Comparison of ENCODE assay signal across 12 cellular contexts in the genomic region with DNA sequence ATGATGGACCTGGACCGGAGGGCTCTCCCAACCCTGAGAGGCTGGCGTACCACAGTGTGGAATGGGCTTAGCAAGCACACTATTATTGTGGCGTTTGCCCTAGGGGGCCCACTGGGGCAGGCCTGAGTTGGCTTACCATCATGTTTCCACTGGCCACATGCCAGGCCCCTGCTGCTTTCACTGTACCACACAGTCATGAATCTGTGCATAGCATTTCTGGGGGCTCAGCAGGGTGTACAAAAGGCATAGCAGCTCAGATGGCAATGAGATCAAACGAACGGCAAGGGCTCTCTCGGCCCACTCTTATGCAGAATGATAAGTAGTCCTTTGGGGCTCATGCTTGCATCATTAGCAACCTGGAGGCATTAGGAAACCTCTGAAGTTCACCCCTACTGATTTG.
DNase-seq lines count a peak whose midpoint lies in the region; ATAC-seq, FAIRE-seq and TF ChIP-seq lines count a peak whose summit lies in the region.
"Had no signal": no experiment of that assay in that cellular context is flagged by ENCODE, and none has a peak within 500 bp of the region (broad histone marks: within the 10 kb centered on the region; RNA-seq: fewer than 3 reads in every experiment).

No MANE protein-coding gene starts in this region.

- no peak for TF ChIP-seq POLR2A in A549 (IDR thresholded peaks at IDR 0.05; ENCODE audit: low read length)
- TF ChIP-seq POLR2A in H54 (IDR thresholded peaks at IDR 0.05; ENCODE audit: low read depth, low read length), result no peak

- H3K4me2 ChIP-seq in A549, result no peak overlapping the region; the same call in 2 of the 3 replicates

- CTCF ChIA-PET in A549 (lab: Yijun Ruan, JAX), result interaction anchor here (1.2 to 3.8 kb wide), 8 partner anchors 12 to 133 kb away, joined by 3 to 28 read pairs (median 8); no protein-coding TSS in a partner anchor

- TF ChIP-seq CTCF in A549 (IDR thresholded peaks at IDR 0.05), result no peak
- TF ChIP-seq CTCF in astrocyte of the spinal cord (IDR thresholded peaks at IDR 0.05; ENCODE audit: low read depth, low read length), result no peak

- ATAC-seq in A549 (no peak), GM21390 (IDR thresholded peaks at IDR 0.05; ENCODE audit: unreplicated experiment) (no peak)
- ATAC-seq: SK-N-SH treated with all-trans-retinoic acid at 6 μM for 48 hours had no signal

- no peaks in the 10 kb centered on the region for H3K9me3 ChIP-seq in A549

- TF ChIP-seq RAD21 in A549 (conservative IDR thresholded peaks at IDR 0.05 in 1 of 2, IDR thresholded peaks at IDR 0.05 in 1 of 2), result no peak

- DNase-seq in A549 (ENCODE audit: low read depth in 1 of 2, low spot score in 1 of 2), result no peak
- no peak for DNase-seq in H54 (ENCODE audit: insufficient read length, low spot score)
- DNase-seq in NCI-H2171 treated with DMSO at 0.1 percent for 48 hours (lab: John Stamatoyannopoulos, UW), result peak; percentile 90
- peak; percentile 92 for DNase-seq in astrocyte of the spinal cord (ENCODE audit: low read depth, low spot score)
- DNase-seq in NK-92 (lab: John Stamatoyannopoulos, UW; ENCODE audit: unreplicated experiment), result no peak
- DNase-seq in CD1c-positive myeloid dendritic cell (ENCODE audit: extremely low spot score), result no peak
- no peak for DNase-seq in anterior cingulate cortex (lab: John Stamatoyannopoulos, UW)
- DNase-seq: caudate nucleus, glutamatergic neuron, NCI-H1105 had no signal

- FAIRE-seq in A549 (lab: Jason Lieb, UNC) (no peak), H54 (lab: Jason Lieb, UNC) (peak; percentile 86)

- peak overlapping the region; percentile 96 to 99 for H3K27ac ChIP-seq in A549

- H3K4me3 ChIP-seq in A549 (no peak overlapping the region), astrocyte of the spinal cord (ENCODE audit: low read depth, low read length) (no peak overlapping the region)

- 89% methylated on average over 6 of the region's 6 CpGs for WGBS in A549 (ENCODE audit: missing lambda C conversion rate)

- POLR2A ChIA-PET in A549 (lab: Yijun Ruan, JAX), result interaction anchor here (0.8 to 5.1 kb wide), 6 partner anchors 21 to 191 kb away, joined by 3 to 37 read pairs (median 8); no protein-coding TSS in a partner anchor

- 0 out of 5 replicates have a peak, but pooled peaks of 1 of the 2 experiments have one; percentile 16 for TF ChIP-seq EP300 in A549 (IDR thresholded peaks at IDR 0.05)

- in situ Hi-C loops in astrocyte of the spinal cord (cut with HindIII; ENCODE audit: low sequenced_read_pairs), result no loop called here

- H3K4me1 ChIP-seq in A549, result peaks cover 90% of the 10 kb centered on the region

TF ChIP-seq in A549, 52 proteins besides CTCF, POLR2A, EP300 and RAD21:
- no peak for TF ChIP-seq SMC3 (IDR thresholded peaks at IDR 0.05)
- no peak for TF ChIP-seq CBX2 (IDR thresholded peaks at IDR 0.05; ENCODE audit: borderline replicate concordance, low read depth)
- no peak for TF ChIP-seq RCOR1 (IDR thresholded peaks at IDR 0.05; ENCODE audit: low read depth, low read length)
- TF ChIP-seq MAZ (IDR thresholded peaks at IDR 0.05; ENCODE audit: borderline replicate concordance, low read depth, low read length), result no peak
- TF ChIP-seq, protein P1, sequence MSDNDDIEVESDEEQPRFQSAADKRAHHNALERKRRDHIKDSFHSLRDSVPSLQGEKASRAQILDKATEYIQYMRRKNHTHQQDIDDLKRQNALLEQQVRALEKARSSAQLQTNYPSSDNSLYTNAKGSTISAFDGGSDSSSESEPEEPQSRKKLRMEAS (IDR thresholded peaks at IDR 0.05), result no peak
- TF ChIP-seq, protein P2, sequence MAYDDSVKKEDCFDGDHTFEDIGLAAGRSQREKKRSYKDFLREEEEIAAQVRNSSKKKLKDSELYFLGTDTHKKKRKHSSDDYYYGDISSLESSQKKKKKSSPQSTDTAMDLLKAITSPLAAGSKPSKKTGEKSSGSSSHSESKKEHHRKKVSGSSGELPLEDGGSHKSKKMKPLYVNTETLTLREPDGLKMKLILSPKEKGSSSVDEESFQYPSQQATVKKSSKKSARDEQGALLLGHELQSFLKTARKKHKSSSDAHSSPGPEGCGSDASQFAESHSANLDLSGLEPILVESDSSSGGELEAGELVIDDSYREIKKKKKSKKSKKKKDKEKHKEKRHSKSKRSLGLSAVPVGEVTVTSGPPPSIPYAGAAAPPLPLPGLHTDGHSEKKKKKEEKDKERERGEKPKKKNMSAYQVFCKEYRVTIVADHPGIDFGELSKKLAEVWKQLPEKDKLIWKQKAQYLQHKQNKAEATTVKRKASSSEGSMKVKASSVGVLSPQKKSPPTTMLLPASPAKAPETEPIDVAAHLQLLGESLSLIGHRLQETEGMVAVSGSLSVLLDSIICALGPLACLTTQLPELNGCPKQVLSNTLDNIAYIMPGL (CRISPR knock-in tag; IDR thresholded peaks at IDR 0.05; ENCODE audit: borderline replicate concordance), result no peak
- TF ChIP-seq ESRRA (IDR thresholded peaks at IDR 0.05; ENCODE audit: borderline replicate concordance, low read length), result no peak
- no peak for TF ChIP-seq POLR2AphosphoS2 (conservative IDR thresholded peaks at IDR 0.05; ENCODE audit: low read length)
- no peak for TF ChIP-seq CEBPB (IDR thresholded peaks at IDR 0.05)
- TF ChIP-seq HEYL (CRISPR knock-in tag; IDR thresholded peaks at IDR 0.05), result no peak
- no peak for TF ChIP-seq CHD2 (IDR thresholded peaks at IDR 0.05; ENCODE audit: low read length, partially characterized antibody)

Comparison
In these comparisons a context has a peak if more than half of its experiments do, and no peak if none do; other contexts are left out.
1. DNase-seq: peak in NCI-H2171 treated with DMSO at 0.1 percent for 48 hours (single experiment) and astrocyte of the spinal cord (single experiment); none in A549 (0 of 2), H54 (single experiment), NK-92 (single experiment), CD1c-positive myeloid dendritic cell (single experiment) and anterior cingulate cortex (0 of 58).